In the genomic region with DNA sequence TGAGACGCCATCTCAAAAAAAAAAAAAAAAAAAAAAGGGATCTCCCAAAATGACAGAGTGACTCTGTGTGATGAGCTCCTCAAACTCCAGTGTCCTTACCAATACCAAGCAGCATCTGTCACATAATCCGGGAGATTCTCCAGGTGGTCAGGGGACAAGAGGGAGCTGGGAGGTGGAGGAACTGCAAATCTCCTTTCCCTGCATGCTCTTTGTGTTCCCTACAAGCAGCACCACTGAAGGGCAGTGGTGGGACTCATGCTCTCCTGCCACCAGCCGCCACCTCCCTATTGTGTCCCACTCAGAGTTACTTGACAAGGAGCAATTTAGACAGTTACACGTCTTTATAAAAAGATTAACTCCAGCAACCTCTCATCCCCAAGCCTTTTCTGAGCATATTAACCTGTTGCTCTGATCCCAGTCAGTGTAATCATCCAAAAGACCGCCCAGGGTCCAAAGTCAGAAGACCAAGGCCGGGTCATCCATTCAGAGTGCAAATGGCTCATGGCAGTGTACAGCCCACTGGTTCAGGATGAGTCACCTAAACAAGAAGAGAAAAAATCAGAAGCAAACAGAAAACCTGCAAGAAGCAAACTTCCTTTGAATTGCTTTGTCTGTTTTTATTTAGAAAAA, we compare ENCODE assay signal across 26 cellular contexts. TPM values are rescaled to one million over a fixed set of nuclear protein-coding genes. Genes with fewer than 3 reads are reported as not detected.
DNase-seq lines count a peak whose midpoint lies in the region; ATAC-seq and TF ChIP-seq lines count a peak whose summit lies in the region.
"Had no signal": no experiment of that assay in that cellular context is flagged by ENCODE, and none has a peak within 500 bp of the region (broad histone marks: within the 10 kb centered on the region; RNA-seq: fewer than 3 reads in every experiment).

No MANE protein-coding gene starts in this region.

- intact Hi-C loops in psoas muscle (cut with DNase I): no loop called here

- no peak overlapping the region for H3K4me2 ChIP-seq in mesenchymal stem cell (ENCODE audit: low read length, poor library complexity, severe bottlenecking)

- no peak overlapping the region for H4K91ac ChIP-seq in mesenchymal stem cell (ENCODE audit: low read length)

- 95% methylated on average over 6 of the region's 6 CpGs for WGBS in mesenchymal stem cell
- WGBS in psoas muscle, 3 donors: 92 to 97% (median 97%) methylated on average over 6 of the region's 6 CpGs

- no peak overlapping the region for H3K14ac ChIP-seq in mesenchymal stem cell (ENCODE audit: low read length in 2 of 2)

- no peaks in the 10 kb centered on the region for H3K27me3 ChIP-seq in mesenchymal stem cell (ENCODE audit: control insufficient read depth in 1 of 2, insufficient read depth in 1 of 2, low read length in 2 of 2)
- H3K27me3 ChIP-seq in psoas muscle (ENCODE audit: insufficient read depth in 3 of 3, low read length in 2 of 3): no peaks in the 10 kb centered on the region
- H3K27me3 ChIP-seq: breast epithelium, dorsolateral prefrontal cortex, gastrocnemius medialis, testis had no signal

- H3K18ac ChIP-seq in mesenchymal stem cell (ENCODE audit: low read depth in 1 of 2, low read length in 2 of 2): no peak overlapping the region

- H2BK15ac ChIP-seq in mesenchymal stem cell (ENCODE audit: low read depth, poor library complexity, severe bottlenecking): no peak overlapping the region

- H3K9me3 ChIP-seq in mesenchymal stem cell (ENCODE audit: control insufficient read depth, low read length) (no peaks in the 10 kb centered on the region), psoas muscle (no peaks in the 10 kb centered on the region)
- H3K9me3 ChIP-seq: breast epithelium, gastrocnemius medialis, testis had no signal

- no peak overlapping the region for H3K9ac ChIP-seq in mesenchymal stem cell (ENCODE audit: low read length)

- no peak overlapping the region for H2BK5ac ChIP-seq in mesenchymal stem cell (ENCODE audit: low read depth, low read length, poor library complexity, severe bottlenecking)

- no peak overlapping the region for H2AFZ ChIP-seq in mesenchymal stem cell (ENCODE audit: low read depth, low read length)

- H3K4me1 ChIP-seq in mesenchymal stem cell (ENCODE audit: control insufficient read depth, insufficient read depth, low read depth, low read length) (no peaks in the 10 kb centered on the region), psoas muscle (peaks cover 24% of the 10 kb centered on the region)
- H3K4me1 ChIP-seq: breast epithelium had no signal

- H2BK120ac ChIP-seq in mesenchymal stem cell (ENCODE audit: low read depth, low read length): no peak overlapping the region

- peaks cover 29% of the 10 kb centered on the region for H3K79me1 ChIP-seq in mesenchymal stem cell (replicated peaks; ENCODE audit: low read length, poor library complexity, severe bottlenecking)

- DNase-seq in Caki2 (ENCODE audit: low read depth): peak; percentile 13
- DNase-seq in NCI-H82 treated with DMSO at 0.1 percent for 48 hours (lab: John Stamatoyannopoulos, UW; ENCODE audit: unreplicated experiment): peak; percentile 63
- DNase-seq in fibroblast of mammary gland (ENCODE audit: low read depth): peak; percentile 11
- peak; percentile 37 for DNase-seq in mesenchymal stem cell
- no peak for DNase-seq in GM10266 (ENCODE audit: extremely low spot score)
- no peak for DNase-seq in psoas muscle
- DNase-seq in NCI-H748 (lab: John Stamatoyannopoulos, UW; ENCODE audit: unreplicated experiment): no peak
- DNase-seq: activated CD4-positive, alpha-beta memory T cell treated with anti-CD3 and anti-CD28 coated beads for 36 hours; activated CD4-positive, alpha-beta T cell treated with anti-CD3 and anti-CD28 coated beads for 1 hour; activated naive CD4-positive, alpha-beta T cell treated with anti-CD3 and anti-CD28 coated beads for 36 hours; DND-41; dorsolateral prefrontal cortex; gastrocnemius medialis; hypothalamus; immature natural killer cell; left ventricle myocardium superior; natural killer cell; NCI-H1048; NCI-H510A; NK-92 treated with Interleukin-12 subunit alpha and Interleukin-12 subunit beta, amount 100 ng/mL, for 24 hours; stimulated activated CD4-positive, alpha-beta T cell treated with anti-CD3 and anti-CD28 coated beads, Interleukin-1b, Interleukin-23, amount 100 ng/mL, for 48 hours; T-helper 1 cell; testis had no signal

- TF ChIP-seq CTCF in fibroblast of mammary gland (conservative IDR thresholded peaks at IDR 0.05; ENCODE audit: control insufficient read depth, insufficient read depth, low read depth, low read length) (no peak), GM10266 (IDR thresholded peaks at IDR 0.05; ENCODE audit: control insufficient read depth, insufficient read depth, low read depth, missing control alignments) (no peak), psoas muscle (IDR thresholded peaks at IDR 0.05) (no peak)

- H3K4ac ChIP-seq in mesenchymal stem cell (ENCODE audit: low read depth in 1 of 2, low read length in 2 of 2): no peak overlapping the region

- no peak overlapping the region for H4K8ac ChIP-seq in mesenchymal stem cell (ENCODE audit: low read length)

- in situ Hi-C loops in Caki2 (cut with HindIII; ENCODE audit: low pct_unique_long_range_greater_than_20kb, low sequenced_read_pairs): no loop called here

- no peak overlapping the region for H3K23ac ChIP-seq in mesenchymal stem cell (ENCODE audit: low read length in 2 of 2)

- no peak overlapping the region for H2BK12ac ChIP-seq in mesenchymal stem cell (ENCODE audit: low read length in 2 of 2)

- H3K36me3 ChIP-seq in mesenchymal stem cell (ENCODE audit: control insufficient read depth in 1 of 2, insufficient read depth in 2 of 2, low read depth in 1 of 2, low read length in 2 of 2): peaks cover 0 to 18% of the 10 kb centered on the region in 2 experiments
- peaks cover 0 to 6% of the 10 kb centered on the region in 2 donors for H3K36me3 ChIP-seq in psoas muscle (ENCODE audit: insufficient read depth in 1 of 2, low read depth in 1 of 2)
- H3K36me3 ChIP-seq: breast epithelium, gastrocnemius medialis had no signal

- H3K4me3 ChIP-seq in fibroblast of mammary gland (ENCODE audit: control insufficient read depth, low read depth, low read length) (no peak overlapping the region), mesenchymal stem cell (ENCODE audit: insufficient read depth in 1 of 2, low read depth in 1 of 2, low read length in 2 of 2) (no peak overlapping the region), psoas muscle (no peak overlapping the region)
- H3K4me3 ChIP-seq: breast epithelium, dorsolateral prefrontal cortex, gastrocnemius medialis, SK-N-MC, testis had no signal

- no peak for ATAC-seq in psoas muscle
- no peak for ATAC-seq in HG03571 (IDR thresholded peaks at IDR 0.05; ENCODE audit: unreplicated experiment)
- ATAC-seq: gastrocnemius medialis, left ventricle myocardium superior, natural killer cell had no signal

- H3K27ac ChIP-seq in mesenchymal stem cell (ENCODE audit: low read length, poor library complexity, severe bottlenecking) (no peak overlapping the region), psoas muscle (no peak overlapping the region)
- H3K27ac ChIP-seq: breast epithelium, dorsolateral prefrontal cortex, gastrocnemius medialis, SK-N-MC, testis had no signal

- H2AK5ac ChIP-seq in mesenchymal stem cell (ENCODE audit: low read length, severe bottlenecking): no peak overlapping the region

RNA-seq across cellular contexts. Expression of gene MGST2, which starts 23.6 kb away (rescaled TPM):
- total RNA-seq in Caki2 (2014; rRNA removed; shearing (Covaris generic); ENCODE audit: low replicate concordance): 48.5 and 54.0 TPM in 2 replicates
- 48.1 TPM for polyA plus RNA-seq in mesenchymal stem cell (2013, experiment 1 of 2)
- polyA plus RNA-seq in mesenchymal stem cell (2013, experiment 2 of 2): 51.9 TPM
- 10 to 100 TPM; 18.2 to 56.2 (median 50.4) TPM for total RNA-seq in psoas muscle
- polyA plus RNA-seq in psoas muscle: 10 to 100 TPM; 25.6 to 47.0 (median 32.7) TPM

Comparison
In these comparisons a context has a peak if more than half of its experiments do, and no peak if none do; other contexts are left out.
1. DNase-seq: peak in Caki2 (single experiment), NCI-H82 treated with DMSO at 0.1 percent for 48 hours (single experiment), fibroblast of mammary gland (single experiment) and mesenchymal stem cell (single experiment); none in GM10266 (single experiment), psoas muscle (0 of 2) and NCI-H748 (single experiment).